7 cellular contexts compared by ENCODE assay signal in genomic region chr16:2033057-2033911, GRCh38. TPM values are rescaled to one million over a fixed set of nuclear protein-coding genes. Genes with fewer than 3 reads are reported as not detected.
A peak's percentile ranks its signal among the peaks of the same experiment; 100 is the strongest.
DNase-seq lines count a peak whose midpoint lies in the region; ATAC-seq and TF ChIP-seq lines count a peak whose summit lies in the region.

No MANE protein-coding gene starts in this region.

- H3K9me3 ChIP-seq in colonic mucosa (no peaks in the 10 kb centered on the region), thoracic aorta (no peaks in the 10 kb centered on the region)

- intact Hi-C loops in colonic mucosa (cut with DNase I): no loop called here

- H3K27ac ChIP-seq in colonic mucosa (peak overlapping the region; percentile 77), thoracic aorta (peak overlapping the region; percentile 89 to 94)

- DNase-seq in NCI-H69 (lab: John Stamatoyannopoulos, UW) (peak; percentile 33), colonic mucosa (no peak), lung microvascular endothelial cell (ENCODE audit: low read depth in 2 of 2) (peak; percentile 75 to 77), thoracic aorta (ENCODE audit: low spot score) (peak; percentile 36), DMS 273 (lab: John Stamatoyannopoulos, UW; ENCODE audit: unreplicated experiment) (no peak), HuH-7.5 (ENCODE audit: low spot score) (no peak)

- H3K27me3 ChIP-seq in colonic mucosa (no peaks in the 10 kb centered on the region), thoracic aorta (replicated peaks; ENCODE audit: insufficient read depth) (no peaks in the 10 kb centered on the region)

- ATAC-seq in thoracic aorta (ENCODE audit: insufficient number of reproducible peaks, low FRiP score, low read depth): peak; percentile 58
- no peak for ATAC-seq in GM21515 (IDR thresholded peaks at IDR 0.05; ENCODE audit: unreplicated experiment)

- H3K9ac ChIP-seq in colonic mucosa (ENCODE audit: low read depth in 2 of 2, low read length in 2 of 2): peak overlapping the region; percentile 43 to 63

- H3K4me1 ChIP-seq in colonic mucosa (peaks cover 11% of the 10 kb centered on the region), thoracic aorta (ENCODE audit: control insufficient read depth in 1 of 2, low read depth in 2 of 2) (peaks cover 27 to 61% of the 10 kb centered on the region in 2 donors)

- H3K36me3 ChIP-seq in colonic mucosa (no peaks in the 10 kb centered on the region), thoracic aorta (peaks cover 14% of the 10 kb centered on the region)

- no peak for TF ChIP-seq CTCF in colonic mucosa (IDR thresholded peaks at IDR 0.05)
- TF ChIP-seq CTCF in thoracic aorta (IDR thresholded peaks at IDR 0.05): no peak

- peak overlapping the region; percentile 6 for H3K4me3 ChIP-seq in colonic mucosa
- peak overlapping the region; percentile 65 for H3K4me3 ChIP-seq in thoracic aorta

RNA-seq across cellular contexts. Expression of gene NHERF2, which starts 6.6 kb away (rescaled TPM):
- total RNA-seq in colonic mucosa (10 to 100 TPM; 64.0 to 77.9 TPM), lung microvascular endothelial cell (42.1 and 47.6 TPM in 2 replicates), thoracic aorta (10 to 100 TPM; 66.0 to 84.1 TPM)

RNA-seq across cellular contexts. Expression of gene NPW, which starts 13.7 kb away (rescaled TPM):
- total RNA-seq in colonic mucosa: 1 to 10 TPM; 3.5 to 3.8 TPM
- 0.44 and 0.60 TPM in 2 replicates for total RNA-seq in lung microvascular endothelial cell
- total RNA-seq in thoracic aorta: not detected

RNA-seq across cellular contexts. Expression of gene NTHL1, which starts 14.3 kb away (rescaled TPM):
- total RNA-seq in colonic mucosa (10 to 100 TPM; 30.1 to 96.8 TPM), lung microvascular endothelial cell (22.8 and 31.2 TPM in 2 replicates), thoracic aorta (10 to 100 TPM in 1 of 2 donors, 1 to 10 TPM in 1; 7.7 to 13.4 TPM)

RNA-seq across cellular contexts. Expression of gene TSC2, which starts 14.5 kb away (rescaled TPM):
- total RNA-seq in colonic mucosa (100 to 1,000 TPM in 1 of 2 donors, 10 to 100 TPM in 1; 75.3 to 143 TPM), lung microvascular endothelial cell (23.8 and 29.0 TPM in 2 replicates), thoracic aorta (100 to 1,000 TPM; 112 to 123 TPM)

RNA-seq across cellular contexts. Expression of gene ZNF598, which starts 23.7 kb away (rescaled TPM):
- 10 to 100 TPM; 45.4 to 64.3 TPM for total RNA-seq in colonic mucosa
- 8.9 and 9.7 TPM in 2 replicates for total RNA-seq in lung microvascular endothelial cell
- 10 to 100 TPM; 65.8 to 68.5 TPM for total RNA-seq in thoracic aorta

Comparison
In these comparisons a context has a peak if more than half of its experiments do, and no peak if none do; other contexts are left out.
1. DNase-seq: peak in NCI-H69 (single experiment), lung microvascular endothelial cell (2 of 2) and thoracic aorta (single experiment); none in colonic mucosa (single experiment), DMS 273 (single experiment) and HuH-7.5 (single experiment).